34 cellular contexts compared by ENCODE assay signal in the genomic region with DNA sequence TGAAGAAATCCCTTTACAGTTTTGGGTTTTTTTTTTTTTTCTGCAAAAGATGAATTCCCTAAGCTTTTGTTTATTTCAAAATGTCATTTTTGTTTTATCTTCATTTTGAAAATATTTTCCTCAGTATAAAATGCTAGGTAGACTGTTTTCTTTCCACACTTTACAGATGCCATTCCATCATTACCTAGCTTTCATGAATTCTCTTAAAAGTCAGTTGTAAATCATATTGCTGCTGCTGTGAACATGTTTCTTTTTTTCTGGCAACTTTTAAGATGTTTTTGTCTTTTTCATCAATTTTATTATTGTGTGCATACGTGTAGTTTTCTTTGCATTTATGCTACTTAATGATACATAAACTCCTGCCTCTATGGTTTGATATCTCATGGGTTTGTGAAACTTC.
"Had no signal": no experiment of that assay in that cellular context is flagged by ENCODE, and none has a peak within 500 bp of the region (broad histone marks: within the 10 kb centered on the region; RNA-seq: fewer than 3 reads in every experiment).

No MANE protein-coding gene starts in this region.

- H3K36me3 ChIP-seq: MG63 had no signal

- DNase-seq: Karpas-422, Kasumi-1, MG63, MM.1S, MV-4-11, NCI-H1048, NCI-H1092, NCI-H1092 treated with DMSO at 0.1 percent for 48 hours, NCI-H1105, NCI-H1105 treated with DMSO at 0.1 percent for 48 hours, NCI-H1417, NCI-H1417 treated with DMSO at 0.1 percent for 48 hours, NCI-H1436, NCI-H1436 treated with DMSO at 0.1 percent for 48 hours, NCI-H146, NCI-H1694, NCI-H1694 treated with DMSO at 0.1 percent for 48 hours, NCI-H187 treated with DMSO at 0.1 percent for 48 hours, NCI-H1930, NCI-H2029, NCI-H2029 treated with DMSO at 0.1 percent for 48 hours, NCI-H2081, NCI-H2081 treated with DMSO at 0.1 percent for 48 hours, NCI-H2107, NCI-H2171, NCI-H2171 treated with DMSO at 0.1 percent for 48 hours, NCI-H2227 treated with DMSO at 0.1 percent for 48 hours, NCI-H226, NCI-H345, NCI-H446, NCI-H446 treated with DMSO at 0.1 percent for 48 hours, NCI-H510A, NCI-H510A treated with DMSO at 0.1 percent for 48 hours, NCI-H524 had no signal

- H3K4me3 ChIP-seq: MG63 had no signal

- H3K27me3 ChIP-seq: MG63 had no signal
